In genomic region chr9:135797507-135798302, GRCh38 we compare ENCODE assay signal across 8 cellular contexts.
A peak's percentile ranks its signal among the peaks of the same experiment; 100 is the strongest.
DNase-seq lines count a peak whose midpoint lies in the region; ATAC-seq and TF ChIP-seq lines count a peak whose summit lies in the region.

No MANE protein-coding gene starts in this region.

- intact Hi-C loops in head of caudate nucleus (cut with DNase I): no loop called here

- TF ChIP-seq CTCF in smooth muscle cell (IDR thresholded peaks at IDR 0.05; ENCODE audit: borderline replicate concordance, insufficient read depth, poor library complexity, severe bottlenecking): peak; percentile 58

- no peak overlapping the region for H3K4me2 ChIP-seq in smooth muscle cell

- no peak overlapping the region for H3K27ac ChIP-seq in smooth muscle cell (ENCODE audit: low read depth)

- no peaks in the 10 kb centered on the region for H3K36me3 ChIP-seq in smooth muscle cell (ENCODE audit: low read depth)

- no peaks in the 10 kb centered on the region for H3K27me3 ChIP-seq in smooth muscle cell (ENCODE audit: low read depth)

- ATAC-seq in GM19467 (IDR thresholded peaks at IDR 0.05; ENCODE audit: unreplicated experiment): no peak
- ATAC-seq in HG03342 (IDR thresholded peaks at IDR 0.05; ENCODE audit: unreplicated experiment): no peak

- no peaks in the 10 kb centered on the region for H3K27me3 Mint-ChIP-seq in activated T-cell treated with anti-CD3 and anti-CD28 coated beads, Interleukin-2, amount 50 U/mL, for 24 hours

- H3F3A ChIP-seq in smooth muscle cell (ENCODE audit: low read depth): no peaks in the 10 kb centered on the region

- H3K9me3 Mint-ChIP-seq in activated T-cell treated with anti-CD3 and anti-CD28 coated beads, Interleukin-2, amount 50 U/mL, for 24 hours: no peaks in the 10 kb centered on the region

- no peak overlapping the region for H3K27ac Mint-ChIP-seq in activated T-cell treated with anti-CD3 and anti-CD28 coated beads, Interleukin-2, amount 50 U/mL, for 24 hours

- no peaks in the 10 kb centered on the region for H3K4me1 Mint-ChIP-seq in activated T-cell treated with anti-CD3 and anti-CD28 coated beads, Interleukin-2, amount 50 U/mL, for 24 hours (ENCODE audit: low read depth)

- no peaks in the 10 kb centered on the region for H3K36me3 Mint-ChIP-seq in activated T-cell treated with anti-CD3 and anti-CD28 coated beads, Interleukin-2, amount 50 U/mL, for 24 hours (ENCODE audit: low read depth)

- no peaks in the 10 kb centered on the region for H3K9me3 ChIP-seq in smooth muscle cell (replicated peaks; ENCODE audit: low read depth)

- H3K4me3 Mint-ChIP-seq in activated T-cell treated with anti-CD3 and anti-CD28 coated beads, Interleukin-2, amount 50 U/mL, for 24 hours: no peak overlapping the region

- H3K4me3 ChIP-seq in smooth muscle cell: no peak overlapping the region

- H3K9ac ChIP-seq in smooth muscle cell (ENCODE audit: low read depth): no peak overlapping the region

- H4K20me1 ChIP-seq in smooth muscle cell (ENCODE audit: low read depth): no peaks in the 10 kb centered on the region

- H2AFZ ChIP-seq in smooth muscle cell (ENCODE audit: low read depth): no peak overlapping the region

- DNase-seq in NOMO-1 (lab: John Stamatoyannopoulos, UW; ENCODE audit: unreplicated experiment in 2 of 2) (peak; percentile 13 to 27), NOMO-1 treated with dmso at 0.1 percent for 144 hours (lab: John Stamatoyannopoulos, UW; ENCODE audit: unreplicated experiment) (no peak), NCI-H1694 treated with DMSO at 0.1 percent for 48 hours (lab: John Stamatoyannopoulos, UW) (peak; percentile 25), head of caudate nucleus (peak in 41 of 42 donors; percentile 31 to 82 (median 59)), smooth muscle cell (lab: John Stamatoyannopoulos, UW; ENCODE audit: unreplicated experiment) (no peak)
- peak; percentile 60 for DNase-seq in activated T-cell treated with anti-CD3 and anti-CD28 coated beads, Interleukin-2, amount 50 U/mL, for 24 hours

- no peaks in the 10 kb centered on the region for H3K79me2 ChIP-seq in smooth muscle cell (ENCODE audit: low read depth)

- H3K4me1 ChIP-seq in smooth muscle cell (ENCODE audit: low read depth): no peaks in the 10 kb centered on the region

- 49% methylated on average over 23 of the region's 24 CpGs for WGBS in smooth muscle cell (ENCODE audit: low lambda C conversion rate)

Comparison
In these comparisons a context has a peak if more than half of its experiments do, and no peak if none do; other contexts are left out.
1. DNase-seq: peak in NOMO-1 (2 of 2), NCI-H1694 treated with DMSO at 0.1 percent for 48 hours (single experiment), activated T-cell treated with anti-CD3 and anti-CD28 coated beads, Interleukin-2, amount 50 U/mL, for 24 hours (single experiment) and head of caudate nucleus (41 of 42); none in NOMO-1 treated with dmso at 0.1 percent for 144 hours (single experiment) and smooth muscle cell (single experiment).